In genomic region chr10:42543840-42544372, GRCh38 we compare ENCODE assay signal across 10 cellular contexts.
"Had no signal": no experiment of that assay in that cellular context is flagged by ENCODE, and none has a peak within 500 bp of the region (broad histone marks: within the 10 kb centered on the region; RNA-seq: fewer than 3 reads in every experiment).

No MANE protein-coding gene starts in this region.

- H3K27ac Mint-ChIP-seq: activated CD8-positive, alpha-beta T cell treated with anti-CD3 and anti-CD28 coated beads for 36 hours; activated naive CD4-positive, alpha-beta T cell treated with anti-CD3 and anti-CD28 coated beads for 36 hours; natural killer cell had no signal

- H3K27me3 Mint-ChIP-seq: activated CD8-positive, alpha-beta T cell treated with anti-CD3 and anti-CD28 coated beads for 36 hours had no signal

- DNase-seq: activated CD4-positive, alpha-beta T cell treated with anti-CD3 and anti-CD28 coated beads for 4 hours; activated CD8-positive, alpha-beta T cell treated with anti-CD3 and anti-CD28 coated beads for 36 hours; activated naive CD4-positive, alpha-beta T cell treated with anti-CD3 and anti-CD28 coated beads for 36 hours; lower lobe of right lung; mucosa of descending colon; natural killer cell; psoas muscle; stimulated activated CD4-positive, alpha-beta T cell treated with anti-CD3 and anti-CD28 coated beads, Interleukin-2, amount 100 ng/mL, for 48 hours; stimulated activated naive CD4-positive, alpha-beta T cell treated with Interleukin-2 at 50 U/mL for 16 hours; upper lobe of right lung had no signal

- ATAC-seq: activated CD8-positive, alpha-beta T cell treated with anti-CD3 and anti-CD28 coated beads for 36 hours; lower lobe of right lung; mucosa of descending colon; natural killer cell; psoas muscle; upper lobe of right lung had no signal

- H3K4me3 Mint-ChIP-seq: activated CD8-positive, alpha-beta T cell treated with anti-CD3 and anti-CD28 coated beads for 36 hours; activated naive CD4-positive, alpha-beta T cell treated with anti-CD3 and anti-CD28 coated beads for 36 hours; natural killer cell had no signal
